10 cellular contexts compared by ENCODE assay signal in the genomic region with DNA sequence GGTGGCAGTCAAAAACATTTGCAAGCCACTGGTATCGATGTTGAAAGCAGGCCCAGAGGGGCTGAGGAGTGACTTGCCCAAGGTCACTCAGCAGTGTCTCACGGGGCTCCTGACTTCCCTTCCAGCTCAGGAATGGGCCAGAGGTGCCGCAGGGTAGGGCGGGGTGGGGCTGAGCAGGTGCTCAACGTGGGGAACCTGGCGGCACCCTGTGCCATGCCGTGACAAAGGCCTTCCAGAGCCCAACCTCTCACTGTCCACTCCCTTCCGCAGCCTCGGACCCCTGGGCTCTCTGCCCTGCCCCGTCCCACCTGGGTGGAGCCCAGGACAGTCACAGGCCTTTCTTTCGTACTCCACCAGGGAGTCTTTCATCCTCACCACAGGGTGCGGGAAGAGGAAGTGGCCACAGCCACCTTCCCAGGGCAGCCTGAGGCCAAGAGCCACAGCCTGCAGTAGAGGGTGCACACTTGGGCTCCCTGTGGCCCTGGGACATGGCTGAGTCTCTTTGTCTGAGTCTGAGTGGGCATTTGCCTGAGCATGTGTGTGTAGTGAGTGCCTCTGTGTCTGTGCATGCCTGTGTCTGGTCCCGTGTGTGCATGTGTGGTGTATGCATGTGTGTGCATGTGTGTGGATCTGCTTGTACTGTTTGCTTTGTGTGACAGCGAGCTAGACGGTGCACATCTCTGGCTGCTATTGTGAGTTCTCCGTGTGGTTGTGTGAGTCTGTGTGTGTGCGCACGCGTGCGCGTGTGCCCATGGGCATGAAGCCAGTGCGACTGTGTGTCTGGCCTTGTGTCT. TPM values are rescaled to one million over a fixed set of nuclear protein-coding genes. Genes with fewer than 3 reads are reported as not detected.
A peak's percentile ranks its signal among the peaks of the same experiment; 100 is the strongest.
DNase-seq lines count a peak whose midpoint lies in the region; ATAC-seq and TF ChIP-seq lines count a peak whose summit lies in the region.
"Had no signal": no experiment of that assay in that cellular context is flagged by ENCODE, and none has a peak within 500 bp of the region (broad histone marks: within the 10 kb centered on the region; RNA-seq: fewer than 3 reads in every experiment).

No MANE protein-coding gene starts in this region.

- TF ChIP-seq EP300 in gastroesophageal sphincter (IDR thresholded peaks at IDR 0.05), result no peak

- DNase-seq in activated CD4-positive, alpha-beta T cell treated with anti-CD3 and anti-CD28 coated beads for 36 hours, result no peak
- DNase-seq in activated CD4-positive, alpha-beta T cell treated with anti-CD3 and anti-CD28 coated beads for 4 hours, result no peak
- DNase-seq in SJCRH30 (no peak), glutamatergic neuron (no peak)
- DNase-seq: activated T-cell treated with anti-CD3 and anti-CD28 coated beads, Interleukin-2, amount 50 U/mL, for 72 hours; GOT3 had no signal

- peak overlapping the region in 2 of 5 donors; percentile 6 to 63 for H3K9ac ChIP-seq in subcutaneous abdominal adipose tissue (ENCODE audit: low read length in 5 of 5)

- H3K9me3 ChIP-seq in SJCRH30 (replicated peaks) (no peaks in the 10 kb centered on the region), gastroesophageal sphincter (no peaks in the 10 kb centered on the region), subcutaneous abdominal adipose tissue (ENCODE audit: control insufficient read depth in 5 of 5, low read length in 5 of 5) (no peaks in the 10 kb centered on the region)

- peak overlapping the region; percentile 5 for H3K27ac Mint-ChIP-seq in activated CD4-positive, alpha-beta T cell treated with anti-CD3 and anti-CD28 coated beads for 36 hours
- H3K27ac Mint-ChIP-seq in glutamatergic neuron (ENCODE audit: unreplicated experiment), result no peak overlapping the region
- H3K27ac Mint-ChIP-seq: activated T-cell treated with anti-CD3 and anti-CD28 coated beads, Interleukin-2, amount 50 U/mL, for 72 hours had no signal

- H3K36me3 ChIP-seq in SJCRH30 (no peaks in the 10 kb centered on the region), gastroesophageal sphincter (no peaks in the 10 kb centered on the region), subcutaneous abdominal adipose tissue (ENCODE audit: control insufficient read depth in 5 of 5, insufficient read depth in 5 of 5, low read length in 5 of 5) (no peaks in the 10 kb centered on the region)

- H3K9me3 Mint-ChIP-seq in activated CD4-positive, alpha-beta T cell treated with anti-CD3 and anti-CD28 coated beads for 36 hours (ENCODE audit: low read depth), result no peaks in the 10 kb centered on the region
- H3K9me3 Mint-ChIP-seq in glutamatergic neuron (ENCODE audit: unreplicated experiment), result peaks cover 4% of the 10 kb centered on the region
- H3K9me3 Mint-ChIP-seq: activated T-cell treated with anti-CD3 and anti-CD28 coated beads, Interleukin-2, amount 50 U/mL, for 72 hours had no signal

- TF ChIP-seq CTCF in gastroesophageal sphincter (IDR thresholded peaks at IDR 0.05) (no peak), glutamatergic neuron (IDR thresholded peaks at IDR 0.05; ENCODE audit: partially characterized antibody, unreplicated experiment) (no peak)

- intact Hi-C loops in activated CD4-positive, alpha-beta T cell treated with anti-CD3 and anti-CD28 coated beads for 36 hours (cut with DNase I, micrococcal nuclease), result no loop called here

- ATAC-seq in activated CD4-positive, alpha-beta T cell treated with anti-CD3 and anti-CD28 coated beads for 36 hours, result no peak
- ATAC-seq in gastroesophageal sphincter, result no peak
- ATAC-seq in GM21360 (IDR thresholded peaks at IDR 0.05; ENCODE audit: unreplicated experiment), result no peak
- ATAC-seq in GM21381 (IDR thresholded peaks at IDR 0.05; ENCODE audit: unreplicated experiment), result no peak
- ATAC-seq: activated T-cell treated with anti-CD3 and anti-CD28 coated beads, Interleukin-2, amount 50 U/mL, for 72 hours had no signal

- CTCF ChIA-PET in activated CD4-positive, alpha-beta T cell treated with anti-CD3 and anti-CD28 coated beads for 36 hours (lab: Charles Lee), result interaction anchor here (1.4 to 5.7 kb wide), 2 partner anchors 35 to 145 kb away, joined by 6 to 55 read pairs; no protein-coding TSS in a partner anchor

- POLR2A ChIA-PET in activated CD4-positive, alpha-beta T cell treated with anti-CD3 and anti-CD28 coated beads for 36 hours (lab: Charles Lee), result no interaction called here

- H3K4me3 ChIP-seq in SJCRH30 (no peak overlapping the region), gastroesophageal sphincter (no peak overlapping the region), subcutaneous abdominal adipose tissue (ENCODE audit: low read depth in 1 of 5, low read length in 5 of 5) (peak overlapping the region in 3 of 5 donors; percentile 7 to 48 (median 36))

- H3K4me1 ChIP-seq in SJCRH30, result peaks cover 39% of the 10 kb centered on the region
- H3K4me1 ChIP-seq in gastroesophageal sphincter, result peaks cover 0 to 29% (median 10%) of the 10 kb centered on the region in 3 donors
- H3K4me1 ChIP-seq in subcutaneous abdominal adipose tissue (ENCODE audit: control insufficient read depth in 5 of 5, insufficient read depth in 5 of 5, low read length in 5 of 5), result peaks cover 6 to 38% (median 29%) of the 10 kb centered on the region in 5 donors

- no peak for TF ChIP-seq POLR2A in gastroesophageal sphincter (IDR thresholded peaks at IDR 0.05)

- 49% methylated on average over 9 of the region's 22 CpGs; no CpG with 5 or more reads in 1 of the 2 donors for WGBS in gastroesophageal sphincter (ENCODE audit: low coverage in 1 of 2), 2 donors

- H3K27ac ChIP-seq in SJCRH30, result peak overlapping the region; percentile 51; the same call in 1 of the 2 replicates
- peak overlapping the region in 3 of 4 donors; percentile 6 to 43 (median 14) for H3K27ac ChIP-seq in gastroesophageal sphincter
- H3K27ac ChIP-seq in subcutaneous abdominal adipose tissue (ENCODE audit: low read depth, low read length), result no peak overlapping the region

- no peak overlapping the region for H3K4me3 Mint-ChIP-seq in activated CD4-positive, alpha-beta T cell treated with anti-CD3 and anti-CD28 coated beads for 36 hours
- no peak overlapping the region for H3K4me3 Mint-ChIP-seq in glutamatergic neuron (ENCODE audit: unreplicated experiment)
- H3K4me3 Mint-ChIP-seq: activated T-cell treated with anti-CD3 and anti-CD28 coated beads, Interleukin-2, amount 50 U/mL, for 72 hours had no signal

- no peaks in the 10 kb centered on the region for H3K27me3 ChIP-seq in SJCRH30
- peaks cover 28% of the 10 kb centered on the region for H3K27me3 ChIP-seq in gastroesophageal sphincter
- peaks cover 18 to 39% (median 21%) of the 10 kb centered on the region in 5 donors for H3K27me3 ChIP-seq in subcutaneous abdominal adipose tissue (ENCODE audit: control insufficient read depth in 5 of 5, insufficient read depth in 4 of 5, low read length in 5 of 5)

- H3K4me1 Mint-ChIP-seq in activated CD4-positive, alpha-beta T cell treated with anti-CD3 and anti-CD28 coated beads for 36 hours, result peaks cover 28% of the 10 kb centered on the region
- H3K4me1 Mint-ChIP-seq in glutamatergic neuron (ENCODE audit: low read depth, unreplicated experiment), result peaks cover 4% of the 10 kb centered on the region

- no peaks in the 10 kb centered on the region for H3K36me3 Mint-ChIP-seq in activated CD4-positive, alpha-beta T cell treated with anti-CD3 and anti-CD28 coated beads for 36 hours (ENCODE audit: low read depth)
- no peaks in the 10 kb centered on the region for H3K36me3 Mint-ChIP-seq in glutamatergic neuron (ENCODE audit: unreplicated experiment)

- H3K27me3 Mint-ChIP-seq in activated CD4-positive, alpha-beta T cell treated with anti-CD3 and anti-CD28 coated beads for 36 hours, result no peaks in the 10 kb centered on the region
- peaks cover 3% of the 10 kb centered on the region for H3K27me3 Mint-ChIP-seq in glutamatergic neuron (ENCODE audit: unreplicated experiment)

RNA-seq across cellular contexts. Expression of a gene that starts 6.0 kb away (rescaled TPM):
- 100 to 1,000 TPM in 1 of 2 experiments, 10 to 100 TPM in 1; 77.3 to 105 TPM for total RNA-seq in activated CD4-positive, alpha-beta T cell treated with anti-CD3 and anti-CD28 coated beads for 36 hours
- 1.1 and 1.7 TPM in 2 replicates for total RNA-seq in SJCRH30 (2014; rRNA removed; shearing (Covaris generic))
- total RNA-seq in gastroesophageal sphincter (10 to 100 TPM in 1 of 4 donors, under 1 TPM in 2, not detected in 1; 0.58 to 15.8 (median 0.59) TPM), glutamatergic neuron (ENCODE audit: unreplicated experiment) (0.29 TPM)

RNA-seq across cellular contexts. Expression of a gene that starts 14.0 kb away (rescaled TPM):
- total RNA-seq in activated CD4-positive, alpha-beta T cell treated with anti-CD3 and anti-CD28 coated beads for 36 hours, result 10 to 100 TPM; 13.8 to 17.6 TPM
- total RNA-seq in SJCRH30 (2014; rRNA removed; shearing (Covaris generic)), result not detected in 2 replicates
- total RNA-seq in gastroesophageal sphincter (1 to 10 TPM in 2 of 4 donors, not detected in 2; 4.1 to 7.7 TPM), glutamatergic neuron (ENCODE audit: unreplicated experiment) (not detected)

RNA-seq across cellular contexts. Expression of a gene that starts 36.7 kb away (rescaled TPM):
- 1 to 10 TPM; 1.6 to 2.2 TPM for total RNA-seq in activated CD4-positive, alpha-beta T cell treated with anti-CD3 and anti-CD28 coated beads for 36 hours
- total RNA-seq in SJCRH30 (2014; rRNA removed; shearing (Covaris generic)), result 1.2 and 2.1 TPM in 2 replicates
- total RNA-seq in gastroesophageal sphincter (10 to 100 TPM; 12.9 to 17.1 (median 16.2) TPM), glutamatergic neuron (ENCODE audit: unreplicated experiment) (4.5 TPM)

Comparison
In these comparisons a context has a peak if more than half of its experiments do, and no peak if none do; other contexts are left out.
1. H3K4me3 ChIP-seq: peak in subcutaneous abdominal adipose tissue (3 of 5); none in SJCRH30 (single experiment) and gastroesophageal sphincter (0 of 2).
2. RNA of a gene that starts 6.0 kb away (total RNA-seq): 77.3 to 105 TPM in activated CD4-positive, alpha-beta T cell treated with anti-CD3 and anti-CD28 coated beads for 36 hours; 1.1 to 1.7 TPM in SJCRH30, 0.58 to 15.8 TPM in gastroesophageal sphincter and 0.29 TPM in glutamatergic neuron (single experiment); every median in the first group is over 4 times any median in the second.